ENCODE assay signal across 1 cellular context in genomic region chr15:70327328-70328136, GRCh38.
TF ChIP-seq lines count a peak whose summit lies in the region.

No MANE protein-coding gene starts in this region.

TF ChIP-seq in H1, 55 proteins besides CTCF, POLR2A, EP300 and RAD21 (continued from another document):
- no peak for TF ChIP-seq CHD7 (IDR thresholded peaks at IDR 0.05; ENCODE audit: insufficient replicate concordance, low read length)
- TF ChIP-seq CBX5 (IDR thresholded peaks at IDR 0.05; ENCODE audit: low read depth, low read length), result no peak
- no peak for TF ChIP-seq ASH2L (IDR thresholded peaks at IDR 0.05; ENCODE audit: low read length)
- no peak for TF ChIP-seq BRCA1 (IDR thresholded peaks at IDR 0.05; ENCODE audit: low read depth, low read length)
- no peak for TF ChIP-seq HDAC2 (IDR thresholded peaks at IDR 0.05; ENCODE audit: borderline replicate concordance in 1 of 2, low read depth in 2 of 2, low read length in 2 of 2)
- TF ChIP-seq USF2 (IDR thresholded peaks at IDR 0.05; ENCODE audit: low read length), result peak; percentile 37; the same call in 1 of the 2 replicates
- TF ChIP-seq TBP (IDR thresholded peaks at IDR 0.05; ENCODE audit: low read depth, low read length), result 0 out of 2 replicates have a peak, but pooled peaks have one; percentile 14
- TF ChIP-seq SIN3A (conservative IDR thresholded peaks at IDR 0.05 in 1 of 2, IDR thresholded peaks at IDR 0.05 in 1 of 2; ENCODE audit: low read depth in 1 of 2, low read length in 2 of 2), result no peak
- no peak for TF ChIP-seq PHF8 (conservative IDR thresholded peaks at IDR 0.05; ENCODE audit: low read depth, low read length)
- TF ChIP-seq NANOG (IDR thresholded peaks at IDR 0.05; ENCODE audit: insufficient read depth, low read depth, low read length, poor library complexity, severe bottlenecking), result no peak
